8 cellular contexts compared by ENCODE assay signal in genomic region chr9:136996361-136997281, GRCh38. TPM values are rescaled to one million over a fixed set of nuclear protein-coding genes. Genes with fewer than 3 reads are reported as not detected.
DNase-seq lines count a peak whose midpoint lies in the region; ATAC-seq and TF ChIP-seq lines count a peak whose summit lies in the region.

CLIC3 (minus strand) TSS chr9:136996568; CDS start chr9:136996543, 25 bp downstream.

- no peaks in the 10 kb centered on the region for H3K36me3 ChIP-seq in ES-I3 (ENCODE audit: insufficient read depth, low read length)
- 0 out of 2 replicates have a peak, but pooled peaks cover 3% of the 10 kb centered on the region for H3K36me3 ChIP-seq in OCI-LY7 (ENCODE audit: insufficient read depth, low read length)
- no peaks in the 10 kb centered on the region for H3K36me3 ChIP-seq in adipocyte (ENCODE audit: control insufficient read depth, insufficient read depth, low read length, severe bottlenecking)

- peak; percentile 37 for DNase-seq in OCI-LY7 (ENCODE audit: low spot score)
- DNase-seq in adipocyte (ENCODE audit: low read depth) = no peak
- no peak for DNase-seq in NOMO-1 (lab: John Stamatoyannopoulos, UW; ENCODE audit: unreplicated experiment in 2 of 2)

- H3K9me3 ChIP-seq in ES-I3 (ENCODE audit: control insufficient read depth, insufficient read depth, low read length) (no peaks in the 10 kb centered on the region), OCI-LY7 (ENCODE audit: low read length) (no peaks in the 10 kb centered on the region), adipocyte (ENCODE audit: control insufficient read depth, low read length) (no peaks in the 10 kb centered on the region), mononuclear cell (ENCODE audit: low read depth, low read length) (no peaks in the 10 kb centered on the region)

- no peaks in the 10 kb centered on the region for H4K20me1 ChIP-seq in OCI-LY7 (ENCODE audit: insufficient read depth, low read length)

- peak within 1 kb of the TSS; percentile 7; the same call in 1 of the 2 replicates for H3K9ac ChIP-seq in ES-I3 (ENCODE audit: low read depth, low read length)
- peak within 1 kb of the TSS; percentile 79 for H3K9ac ChIP-seq in adipocyte (ENCODE audit: low read length)

- H3K4me1 ChIP-seq in ES-I3 (ENCODE audit: insufficient read depth, low read length) (peaks cover 4% of the 10 kb centered on the region; the same call in 1 of the 2 replicates), OCI-LY7 (ENCODE audit: insufficient read depth, low read length, poor library complexity, severe bottlenecking) (peaks cover 56% of the 10 kb centered on the region), adipocyte (ENCODE audit: control insufficient read depth, insufficient read depth, low read length) (peaks cover 39% of the 10 kb centered on the region), mononuclear cell (ENCODE audit: insufficient read depth, low read length) (peaks cover 79% of the 10 kb centered on the region)

- intact Hi-C loops in OCI-LY7 (cut with micrococcal nuclease; ENCODE audit: unreplicated experiment) = no loop called here

- no TSS peak for BruUV-seq in OCI-LY7 (replicated peaks; lab: Mats Ljungman, UMichigan)

- CTCF ChIA-PET in OCI-LY7 (lab: Charles Lee; ENCODE audit: unreplicated experiment) = interaction anchor here (0.6 kb wide), 1 partner anchor 44 kb away, joined by 3 read pairs; the partner anchor contains the start of gene LCN12

- H3K4me3 ChIP-seq in OCI-LY7 (ENCODE audit: low read depth, low read length, poor library complexity, severe bottlenecking) (no peak within 1 kb of the TSS), adipocyte (ENCODE audit: low read length) (peak within 1 kb of the TSS; percentile 59), mononuclear cell (ENCODE audit: low read length) (peak within 1 kb of the TSS; percentile 2)

- no peak for TF ChIP-seq CTCF in OCI-LY7 (conservative IDR thresholded peaks at IDR 0.05; ENCODE audit: low read length)

- POLR2A ChIA-PET in OCI-LY7 (lab: Charles Lee) = no interaction called here

- no peaks in the 10 kb centered on the region; the same call in 1 of the 2 replicates for H3K79me2 ChIP-seq in OCI-LY7 (ENCODE audit: insufficient read depth, low read depth, low read length)

- H3K27ac ChIP-seq in OCI-LY7 (ENCODE audit: low read depth, low read length, poor library complexity, severe bottlenecking) = peak within 1 kb of the TSS; percentile 3

- H3K27me3 ChIP-seq in adipocyte (replicated peaks; ENCODE audit: control insufficient read depth, insufficient read depth, low read length) (no peaks in the 10 kb centered on the region), mononuclear cell (ENCODE audit: insufficient read depth, low read length) (no peaks in the 10 kb centered on the region)

- H3K9me2 ChIP-seq in OCI-LY7 (ENCODE audit: insufficient read depth, low read length) = no peaks in the 10 kb centered on the region

- H2AFZ ChIP-seq in OCI-LY7 (ENCODE audit: low read length) = no peak within 1 kb of the TSS

- H3K4me2 ChIP-seq in OCI-LY7 (ENCODE audit: low read length) = peak within 1 kb of the TSS; percentile 33

- ATAC-seq in HG03442 (IDR thresholded peaks at IDR 0.05; ENCODE audit: unreplicated experiment) = no peak
- no peak for ATAC-seq in HG03378 (IDR thresholded peaks at IDR 0.05; ENCODE audit: unreplicated experiment)
- ATAC-seq in GM21528 (IDR thresholded peaks at IDR 0.05; ENCODE audit: low FRiP score, unreplicated experiment) = no peak

RNA-seq across cellular contexts. Expression of gene CLIC3, which starts in this region (rescaled TPM):
- not detected in 2 replicates for total RNA-seq in OCI-LY7 (2014; rRNA removed; shearing (Covaris generic))
- total RNA-seq in OCI-LY7 (2022) (not detected in 2 replicates), mononuclear cell (3.4 TPM)

Comparison
In these comparisons a context has a peak if more than half of its experiments do, and no peak if none do; other contexts are left out.
1. Peak in DNase-seq, H3K27ac ChIP-seq and H3K4me2 ChIP-seq in OCI-LY7; RNA of the gene not detected or under 1 TPM.